1 cellular context compared by ENCODE assay signal in genomic region chr4:40290611-40291186, GRCh38.
TF ChIP-seq lines count a peak whose summit lies in the region.
"Not testable (repeated sequence)": the region's sequence is repeated elsewhere in the genome, so short reads cannot be mapped to it uniquely, and the experiment has no call there.

No MANE protein-coding gene starts in this region.

TF ChIP-seq in K562, 482 proteins besides CTCF, POLR2A, EP300 and RAD21 (continued from another document and continues in another):
- TF ChIP-seq PHB2 (IDR thresholded peaks at IDR 0.05; ENCODE audit: low read depth) (0 out of 2 replicates have a peak, but pooled peaks have one; percentile 47), HDAC2 (IDR thresholded peaks at IDR 0.05) (peak; percentile 94), SOX6 (IDR thresholded peaks at IDR 0.05) (peak; percentile 93), FOXM1 (IDR thresholded peaks at IDR 0.05; ENCODE audit: low read depth) (peak; percentile 73), TFAP4 (CRISPR knock-in tag; IDR thresholded peaks at IDR 0.05; ENCODE audit: borderline replicate concordance) (peak; percentile 92), HMBOX1 (IDR thresholded peaks at IDR 0.05) (peak; percentile 99), MAFK (IDR thresholded peaks at IDR 0.05; ENCODE audit: low read length) (peak; percentile 86), MEIS2 (IDR thresholded peaks at IDR 0.05; ENCODE audit: partially characterized antibody) (peak; percentile 94), ZNF639 (CRISPR knock-in tag; conservative IDR thresholded peaks at IDR 0.05 in 1 of 2, IDR thresholded peaks at IDR 0.05 in 1 of 2) (0 out of 4 replicates have a peak, but pooled peaks of 1 of the 2 experiments have one; percentile 32), MTA2 (IDR thresholded peaks at IDR 0.05; ENCODE audit: low read depth) (peak; percentile 74), ZBED1 (IDR thresholded peaks at IDR 0.05) (peak; percentile 91), FOS (IDR thresholded peaks at IDR 0.05; ENCODE audit: extremely low read depth, insufficient read length) (peak; percentile 18), CBX5 (IDR thresholded peaks at IDR 0.05; ENCODE audit: borderline replicate concordance, low read depth) (0 out of 2 replicates have a peak, but pooled peaks have one; percentile 19), TCF3 (CRISPR knock-in tag; IDR thresholded peaks at IDR 0.05) (peak; percentile 98), ZNF263 (CRISPR knock-in tag; IDR thresholded peaks at IDR 0.05; ENCODE audit: borderline replicate concordance) (peak; percentile 24; the same call in 1 of the 2 replicates), MAFF (IDR thresholded peaks at IDR 0.05; ENCODE audit: low read length) (peak; percentile 79), NFE2 (IDR thresholded peaks at IDR 0.05; ENCODE audit: low read depth) (peak; percentile 71; the same call in 1 of the 2 replicates), ETV5 (CRISPR knock-in tag; IDR thresholded peaks at IDR 0.05; ENCODE audit: low read depth) (peak; percentile 97), RAD51 (IDR thresholded peaks at IDR 0.05; ENCODE audit: borderline replicate concordance, low read depth) (peak; percentile 51), ZNF318 (IDR thresholded peaks at IDR 0.05; ENCODE audit: borderline replicate concordance in 1 of 2, low read depth in 1 of 2) (peak in 1 of 2 experiments; percentile 97; a peak in 2 of 4 replicates), ARNT (IDR thresholded peaks at IDR 0.05) (peak; percentile 84 to 85; a peak in 3 of 4 replicates), GATA2 (CRISPR knock-in tag; IDR thresholded peaks at IDR 0.05) (peak; percentile 84), TAF9B (IDR thresholded peaks at IDR 0.05; ENCODE audit: partially characterized antibody) (peak; percentile 93), SMARCE1 (IDR thresholded peaks at IDR 0.05) (peak; percentile 97), PBX2 (tag; conservative IDR thresholded peaks at IDR 0.05; ENCODE audit: low read depth) (peak; percentile 65), FOSL1 (tag; conservative IDR thresholded peaks at IDR 0.05) (peak; percentile 96), CUX1 (CRISPR knock-in tag; IDR thresholded peaks at IDR 0.05) (peak; percentile 45; the same call in 1 of the 2 replicates), CREB1 (IDR thresholded peaks at IDR 0.05) (peak; percentile 63), NCOA2 (IDR thresholded peaks at IDR 0.05; ENCODE audit: partially characterized antibody in 2 of 2) (peak; percentile 53 to 69), MEF2D (tag; conservative IDR thresholded peaks at IDR 0.05; ENCODE audit: low read depth) (peak; percentile 67; the same call in 1 of the 2 replicates), NRF1 (conservative IDR thresholded peaks at IDR 0.05 in 1 of 2, IDR thresholded peaks at IDR 0.05 in 1 of 2) (0 out of 4 replicates have a peak, but pooled peaks of 1 of the 2 experiments have one; percentile 12), RNF2 (IDR thresholded peaks at IDR 0.05) (peak; percentile 96), EGR1 (conservative IDR thresholded peaks at IDR 0.05) (peak; percentile 24; the same call in 1 of the 2 replicates), MBD2 (IDR thresholded peaks at IDR 0.05; ENCODE audit: borderline replicate concordance, low read depth) (peak; percentile 85; the same call in 1 of the 2 replicates), ATF3 (IDR thresholded peaks at IDR 0.05) (peak; percentile 92), ATF3 (CRISPR knock-in tag; conservative IDR thresholded peaks at IDR 0.05) (0 out of 2 replicates have a peak, but pooled peaks have one; percentile 3), RUNX1 (IDR thresholded peaks at IDR 0.05; ENCODE audit: low read depth) (peak; percentile 82; the same call in 1 of the 2 replicates), CREM (IDR thresholded peaks at IDR 0.05; ENCODE audit: low read depth) (peak; percentile 85), ZNF644 (tag; IDR thresholded peaks at IDR 0.05; ENCODE audit: low read depth) (peak; percentile 66; the same call in 1 of the 2 replicates)
- not testable (repeated sequence) for TF ChIP-seq FOXM1 (CRISPR knock-in tag; IDR thresholded peaks at IDR 0.05; ENCODE audit: low read depth); PBX2 (CRISPR knock-in tag; IDR thresholded peaks at IDR 0.05; ENCODE audit: low read depth); CREB1 (CRISPR knock-in tag; IDR thresholded peaks at IDR 0.05)
